ENCODE assay signal across 1 cellular context in genomic region chrX:23908219-23909003, GRCh38.
A peak's percentile ranks its signal among the peaks of the same experiment; 100 is the strongest.
TF ChIP-seq lines count a peak whose summit lies in the region.

No MANE protein-coding gene starts in this region.

TF ChIP-seq in K562, 482 proteins besides CTCF, POLR2A, EP300 and RAD21 (continued from another document):
- TF ChIP-seq HOMEZ (CRISPR knock-in tag; IDR thresholded peaks at IDR 0.05) (0 out of 2 replicates have a peak, but pooled peaks have one; percentile 30), WHSC1 (IDR thresholded peaks at IDR 0.05; ENCODE audit: low read length) (no peak), RNF219 (CRISPR knock-in tag; IDR thresholded peaks at IDR 0.05) (no peak), HDAC2 (IDR thresholded peaks at IDR 0.05) (peak; percentile 92; the same call in 1 of the 2 replicates), ARID3B (CRISPR knock-in tag; IDR thresholded peaks at IDR 0.05; ENCODE audit: borderline replicate concordance) (no peak), ELF1 (tag; IDR thresholded peaks at IDR 0.05) (peak; percentile 38; the same call in 1 of the 2 replicates), GABPA (tag; conservative IDR thresholded peaks at IDR 0.05; ENCODE audit: low read depth) (peak; percentile 45; the same call in 1 of the 2 replicates), RFX7 (CRISPR knock-in tag; IDR thresholded peaks at IDR 0.05) (no peak), TBL1XR1 (IDR thresholded peaks at IDR 0.05; ENCODE audit: low read length in 2 of 2) (no peak), ATF1 (CRISPR knock-in tag; IDR thresholded peaks at IDR 0.05) (no peak), ATF1 (tag; IDR thresholded peaks at IDR 0.05) (peak; percentile 7; the same call in 1 of the 2 replicates), KHSRP (IDR thresholded peaks at IDR 0.05) (no peak), ZFPM2 (CRISPR knock-in tag; IDR thresholded peaks at IDR 0.05) (no peak), ESRRB (CRISPR knock-in tag; IDR thresholded peaks at IDR 0.05; ENCODE audit: borderline replicate concordance) (no peak), ZNF253 (CRISPR knock-in tag; conservative IDR thresholded peaks at IDR 0.05) (no peak), RCOR1 (IDR thresholded peaks at IDR 0.05; ENCODE audit: borderline replicate concordance in 1 of 2, low read depth in 2 of 2, low read length in 2 of 2) (0 out of 4 replicates have a peak, but pooled peaks of 1 of the 2 experiments have one; percentile 18), TBP (optimal IDR thresholded peaks at IDR 0.05; ENCODE audit: low read depth, low read length) (no peak), TCF7 (IDR thresholded peaks at IDR 0.05; ENCODE audit: borderline replicate concordance) (no peak), NCOR1 (IDR thresholded peaks at IDR 0.05) (no peak; the same call in 1 of the 2 replicates), EHMT2 (IDR thresholded peaks at IDR 0.05) (no peak), HMGXB4 (CRISPR knock-in tag; IDR thresholded peaks at IDR 0.05) (no peak), ZNF584 (CRISPR knock-in tag; IDR thresholded peaks at IDR 0.05; ENCODE audit: low read depth) (no peak), ETV1 (tag; conservative IDR thresholded peaks at IDR 0.05; ENCODE audit: low read depth) (peak; percentile 40), TRIM24 (IDR thresholded peaks at IDR 0.05) (no peak), KDM1A (IDR thresholded peaks at IDR 0.05) (peak; percentile 86 to 88), SNIP1 (IDR thresholded peaks at IDR 0.05; ENCODE audit: low read depth) (no peak), ZNF354B (CRISPR knock-in tag; IDR thresholded peaks at IDR 0.05) (no peak)
